2 cellular contexts compared by ENCODE assay signal in the genomic region with DNA sequence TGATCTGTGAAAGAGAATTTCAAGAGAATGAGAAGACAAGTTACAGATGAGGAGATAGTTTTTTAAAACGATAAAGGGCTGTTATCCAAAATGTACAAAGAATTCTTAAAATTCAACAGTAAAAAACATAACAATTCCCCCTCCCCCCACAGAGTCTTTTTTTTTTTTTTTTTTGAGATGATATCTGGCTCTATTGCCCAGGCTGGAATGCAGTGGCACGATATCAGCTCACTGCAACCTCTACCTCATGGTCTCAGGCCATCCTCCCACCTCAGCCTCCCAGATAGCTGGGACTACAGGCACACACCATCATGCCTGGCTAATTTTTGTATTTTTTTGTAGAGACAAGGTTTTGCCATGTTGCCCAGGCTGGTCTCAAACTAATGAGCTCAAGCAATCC. TPM values are rescaled to one million over a fixed set of nuclear protein-coding genes. Genes with fewer than 3 reads are reported as not detected.
"Had no signal": no experiment of that assay in that cellular context is flagged by ENCODE, and none has a peak within 500 bp of the region (broad histone marks: within the 10 kb centered on the region; RNA-seq: fewer than 3 reads in every experiment).

No MANE protein-coding gene starts in this region.

RNA-seq across cellular contexts. Expression of a gene that starts 21.7 kb away (rescaled TPM):
- total RNA-seq: G401, GM12878 had no signal
- polyA plus RNA-seq: GM12878 had no signal

RNA-seq across cellular contexts. Expression of a gene that starts 22.5 kb away (rescaled TPM):
- total RNA-seq: GM12878 had no signal
- polyA plus RNA-seq: GM12878 had no signal
